In the genomic region with DNA sequence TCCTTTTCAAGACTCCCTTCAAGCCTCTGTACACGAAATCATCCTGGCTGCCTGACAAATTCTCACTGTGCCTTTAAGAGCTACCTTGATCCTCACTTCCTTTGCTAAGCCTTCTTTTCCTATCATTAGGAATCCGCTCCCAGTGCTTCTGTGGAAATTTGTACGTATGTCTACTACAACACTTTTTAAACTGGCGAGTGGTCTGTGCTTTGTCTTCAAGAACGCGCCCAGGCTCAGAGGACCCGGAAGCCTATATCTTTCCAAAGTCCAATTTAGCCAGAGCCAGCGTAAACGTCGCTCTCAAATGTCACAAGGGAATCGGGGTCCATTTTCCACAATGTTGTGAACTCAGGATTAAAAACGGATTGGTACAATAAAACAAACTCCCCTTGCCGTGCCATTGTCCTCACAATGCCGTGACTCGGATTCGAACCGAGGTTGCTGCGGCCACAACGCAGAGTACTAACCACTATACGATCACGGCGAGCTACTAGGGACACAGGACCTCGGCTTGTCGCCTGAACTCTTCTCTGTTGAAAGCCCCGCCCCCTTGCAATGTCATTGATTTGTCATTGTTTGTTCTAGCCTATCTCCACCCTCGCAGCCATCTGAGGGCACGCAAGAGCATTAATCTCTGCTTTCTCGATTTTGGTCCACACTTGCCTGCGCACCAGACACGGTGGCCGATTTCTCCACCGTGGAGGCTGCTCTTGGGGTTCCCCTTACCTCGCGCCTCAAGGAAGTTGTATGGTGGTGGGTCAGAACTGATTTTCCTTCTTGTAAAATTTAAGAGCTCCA, we compare ENCODE assay signal across 8 cellular contexts. TPM values are rescaled to one million over a fixed set of nuclear protein-coding genes. Genes with fewer than 3 reads are reported as not detected.
A peak's percentile ranks its signal among the peaks of the same experiment; 100 is the strongest.
DNase-seq lines count a peak whose midpoint lies in the region; ATAC-seq and TF ChIP-seq lines count a peak whose summit lies in the region.

No MANE protein-coding gene starts in this region.

- in situ Hi-C loops in GM13977 (cut with MboI; ENCODE audit: low pct_unique_long_range_greater_than_20kb, low sequenced_read_pairs, unreplicated experiment): loop anchor here (25.0 kb wide), 1 partner anchor 187 kb away; a partner anchor contains a TSS

- H3K4me3 ChIP-seq in ascending aorta: peak overlapping the region; percentile 68 to 87

- H3K36me3 ChIP-seq in ascending aorta: no peaks in the 10 kb centered on the region

- peak; percentile 39 for ATAC-seq in HG02870 (IDR thresholded peaks at IDR 0.05; ENCODE audit: unreplicated experiment)
- peak; percentile 93 for ATAC-seq in sciatic nerve

- no peaks in the 10 kb centered on the region for H3K9me3 ChIP-seq in ascending aorta

- DNase-seq in GM13977 (ENCODE audit: low spot score): peak; percentile 76
- peak; percentile 79 to 92 for DNase-seq in NCI-H187 (lab: John Stamatoyannopoulos, UW)
- peak; percentile 70 to 97 (median 96) for DNase-seq in T-helper 2 cell
- peak; percentile 93 to 99 for DNase-seq in ascending aorta (ENCODE audit: low spot score in 2 of 2)
- peak; percentile 52 to 98 (median 93) for DNase-seq in hypothalamus (lab: John Stamatoyannopoulos, UW)
- peak; percentile 97 for DNase-seq in sciatic nerve (ENCODE audit: low spot score)
- DNase-seq in HuH-7.5 (ENCODE audit: low spot score): no peak

- TF ChIP-seq CTCF in GM13977 (IDR thresholded peaks at IDR 0.05; ENCODE audit: extremely low read depth, insufficient read depth, missing control alignments) (no peak), ascending aorta (IDR thresholded peaks at IDR 0.05) (no peak)

- H3K27ac ChIP-seq in ascending aorta: peak overlapping the region; percentile 96 to 98

- no peaks in the 10 kb centered on the region for H3K27me3 ChIP-seq in ascending aorta

- intact Hi-C loops in ascending aorta (cut with DNase I) (loop anchor here (2.0 to 5.0 kb wide), 3 partner anchors 179 to 663 kb away; a partner anchor contains a TSS), sciatic nerve (cut with DNase I) (no loop called here)

- H3K4me1 ChIP-seq in ascending aorta: peaks cover 0 to 7% of the 10 kb centered on the region in 2 donors

RNA-seq across cellular contexts. Expression of a gene that starts 12.4 kb away (rescaled TPM):
- total RNA-seq in ascending aorta (75.0 TPM), sciatic nerve (15.4 TPM)

RNA-seq across cellular contexts. Expression of a gene that starts 51.8 kb away (rescaled TPM):
- total RNA-seq in ascending aorta (not detected), sciatic nerve (not detected)
